Comparison of ENCODE assay signal across 13 cellular contexts in the genomic region with DNA sequence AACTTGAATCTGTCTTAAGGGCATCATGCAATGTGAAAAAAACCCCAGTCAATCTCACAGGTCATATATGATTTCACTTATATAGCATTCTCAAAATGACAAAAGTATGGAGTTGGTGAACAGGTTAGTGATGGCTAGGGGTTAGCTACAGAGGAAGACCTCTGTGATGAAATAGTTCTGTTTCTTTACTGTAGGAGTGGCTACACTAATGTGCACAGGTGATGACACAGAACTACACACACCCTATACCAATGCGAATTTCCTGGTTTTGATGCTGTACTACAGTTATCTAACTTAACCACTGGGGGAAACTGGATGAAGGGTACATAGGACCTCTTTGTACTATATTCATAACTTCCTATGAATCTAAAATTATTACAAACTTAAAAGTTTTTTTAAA.
"Had no signal": no experiment of that assay in that cellular context is flagged by ENCODE, and none has a peak within 500 bp of the region (broad histone marks: within the 10 kb centered on the region; RNA-seq: fewer than 3 reads in every experiment).

No MANE protein-coding gene starts in this region.

- H3K4me1 ChIP-seq: heart right ventricle had no signal

- H3K4me3 ChIP-seq: heart right ventricle had no signal

- H3K27me3 ChIP-seq: heart right ventricle had no signal

- DNase-seq: effector memory CD8-positive, alpha-beta T cell; erythroblast; heart right ventricle; hypothalamus; kidney glomerular epithelial cell; natural killer cell; posterior cingulate gyrus; stimulated activated CD4-positive, alpha-beta T cell treated with anti-CD3 and anti-CD28 coated beads, Interleukin-2, amount 100 ng/mL, for 24 hours; stimulated activated CD4-positive, alpha-beta T cell treated with anti-CD3 and anti-CD28 coated beads, Interleukin-4, amount 100 ng/mL, for 4 hours; stimulated activated naive B cell treated with anti-CD40 and anti-IgM and Interleukin-4, amounts not matched to agents 10 μg/mL and 1 μg/mL and 100 μg/mL, for 72 hours had no signal

- H3K27ac ChIP-seq: heart right ventricle had no signal

- H3K27ac Mint-ChIP-seq: effector memory CD8-positive, alpha-beta T cell; natural killer cell; stimulated activated naive B cell treated with anti-CD40 and anti-IgM and Interleukin-4, amounts not matched to agents 10 μg/mL and 1 μg/mL and 100 μg/mL, for 72 hours had no signal

- H3K27me3 Mint-ChIP-seq: stimulated activated naive B cell treated with anti-CD40 and anti-IgM and Interleukin-4, amounts not matched to agents 10 μg/mL and 1 μg/mL and 100 μg/mL, for 72 hours had no signal

- H3K9me3 Mint-ChIP-seq: natural killer cell had no signal

- H3K36me3 Mint-ChIP-seq: natural killer cell; stimulated activated naive B cell treated with anti-CD40 and anti-IgM and Interleukin-4, amounts not matched to agents 10 μg/mL and 1 μg/mL and 100 μg/mL, for 72 hours had no signal

- H3K4me1 Mint-ChIP-seq: natural killer cell; stimulated activated naive B cell treated with anti-CD40 and anti-IgM and Interleukin-4, amounts not matched to agents 10 μg/mL and 1 μg/mL and 100 μg/mL, for 72 hours had no signal

- H3K4me3 Mint-ChIP-seq: effector memory CD8-positive, alpha-beta T cell; natural killer cell; neural crest cell; stimulated activated naive B cell treated with anti-CD40 and anti-IgM and Interleukin-4, amounts not matched to agents 10 μg/mL and 1 μg/mL and 100 μg/mL, for 72 hours had no signal

- ATAC-seq: effector memory CD8-positive, alpha-beta T cell; heart right ventricle; left lobe of liver; natural killer cell; sciatic nerve; stimulated activated naive B cell treated with anti-CD40 and anti-IgM and Interleukin-4, amounts not matched to agents 10 μg/mL and 1 μg/mL and 100 μg/mL, for 72 hours had no signal
